ENCODE assay signal across 8 cellular contexts in the genomic region with DNA sequence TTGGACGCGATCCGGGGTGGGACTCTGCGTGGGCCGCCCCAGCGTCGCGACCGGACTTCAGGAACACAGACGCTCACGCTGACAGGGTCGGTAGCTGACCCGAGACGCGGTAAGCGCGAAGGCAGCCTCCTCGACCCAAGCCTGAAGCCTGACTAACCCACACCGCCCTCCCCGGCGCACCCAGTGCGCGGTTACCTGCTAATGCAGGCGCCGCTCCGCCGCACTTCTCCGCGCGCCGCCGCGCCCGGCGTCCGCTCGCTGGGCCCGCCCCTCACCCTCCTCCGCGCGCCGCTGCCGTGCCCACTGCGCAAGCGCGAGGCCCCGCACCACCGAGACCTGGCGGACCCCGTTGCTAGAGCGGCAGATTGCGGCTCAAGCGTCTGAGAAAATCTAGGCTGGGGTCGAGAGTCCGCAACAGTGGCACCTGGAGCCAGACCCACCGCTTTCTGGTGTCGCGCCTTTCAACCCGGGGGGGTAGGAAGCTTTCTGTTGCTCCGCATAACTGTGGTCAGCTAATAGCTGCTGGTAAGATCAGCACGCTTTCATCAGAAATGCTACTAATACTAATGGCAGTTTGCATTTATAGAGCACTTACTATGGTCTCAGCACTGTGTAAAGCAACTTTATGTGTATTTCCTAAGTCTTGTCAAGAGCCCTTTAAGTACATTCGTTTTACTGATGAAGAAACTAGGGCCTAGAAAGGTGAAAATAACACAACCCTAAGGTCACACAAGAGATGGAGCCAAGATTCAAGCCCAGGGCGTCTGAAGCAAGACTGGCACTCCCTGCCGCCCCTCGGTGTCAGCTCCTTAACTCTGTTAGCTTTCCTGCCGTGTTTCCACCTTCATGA. TPM values are rescaled to one million over a fixed set of nuclear protein-coding genes. Genes with fewer than 3 reads are reported as not detected.
DNase-seq lines count a peak whose midpoint lies in the region; ATAC-seq and TF ChIP-seq lines count a peak whose summit lies in the region.

A gene with protein sequence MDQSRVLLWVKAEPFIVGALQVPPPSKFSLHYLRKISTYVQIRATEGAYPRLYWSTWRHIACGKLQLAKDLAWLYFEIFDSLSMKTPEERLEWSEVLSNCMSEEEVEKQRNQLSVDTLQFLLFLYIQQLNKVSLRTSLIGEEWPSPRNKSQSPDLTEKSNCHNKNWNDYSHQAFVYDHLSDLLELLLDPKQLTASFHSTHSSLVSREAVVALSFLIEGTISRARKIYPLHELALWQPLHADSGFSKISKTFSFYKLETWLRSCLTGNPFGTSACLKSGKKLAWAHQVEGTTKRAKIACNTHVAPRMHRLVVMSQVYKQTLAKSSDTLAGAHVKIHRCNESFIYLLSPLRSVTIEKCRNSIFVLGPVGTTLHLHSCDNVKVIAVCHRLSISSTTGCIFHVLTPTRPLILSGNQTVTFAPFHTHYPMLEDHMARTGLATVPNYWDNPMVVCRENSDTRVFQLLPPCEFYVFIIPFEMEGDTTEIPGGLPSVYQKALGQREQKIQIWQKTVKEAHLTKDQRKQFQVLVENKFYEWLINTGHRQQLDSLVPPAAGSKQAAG (minus strand): TSS at position 268 of the 850 bp plus-strand sequence. CDS start 3,010 bp downstream, outside the sequence.

- in situ Hi-C loops in ACHN (cut with HindIII; ENCODE audit: low pct_ligation_motif_present, low pct_unique_long_range_greater_than_20kb, low sequenced_read_pairs) = no loop called here
- in situ Hi-C loops in mammary epithelial cell (cut with MboI; ENCODE audit: low sequenced_read_pairs in 2 of 2) = no loop called here

- ATAC-seq in GM18870 (IDR thresholded peaks at IDR 0.05; ENCODE audit: unreplicated experiment) = peak; percentile 28
- ATAC-seq in HG03108 (IDR thresholded peaks at IDR 0.05; ENCODE audit: unreplicated experiment) = peak; percentile 44

- H2AFZ ChIP-seq in mammary epithelial cell (ENCODE audit: low read depth, low read length) = peak within 1 kb of the TSS; percentile 90

- H3K27ac ChIP-seq in mammary epithelial cell (ENCODE audit: insufficient read depth, low read depth, low read length) (peak within 1 kb of the TSS; percentile 74), iPS-20b (ENCODE audit: low read length) (no peak within 1 kb of the TSS), skin epidermis (peak within 1 kb of the TSS; percentile 63 to 96 (median 91))

- intact Hi-C loops in mammary epithelial cell (cut with micrococcal nuclease) = loop anchor here (1.0 to 5.0 kb wide), 5 partner anchors 42 to 254 kb away; a partner anchor contains a TSS

- peak within 1 kb of the TSS; percentile 81 for H3K4me2 ChIP-seq in mammary epithelial cell (ENCODE audit: insufficient read depth, low read depth, low read length)

- no peaks in the 10 kb centered on the region for H3K36me3 ChIP-seq in mammary epithelial cell (ENCODE audit: insufficient read depth, low read length)
- H3K36me3 ChIP-seq in iPS-20b (ENCODE audit: insufficient read depth, low read depth, low read length) = peaks cover 5% of the 10 kb centered on the region; the same call in 1 of the 2 replicates

- dilution Hi-C loops in mammary epithelial cell (cut with HindIII; ENCODE audit: low sequenced_read_pairs) = loop anchor here (5.0 to 10.0 kb wide), 2 partner anchors 218 to 240 kb away; a partner anchor contains a TSS

- peak; percentile 80 for DNase-seq in ACHN
- DNase-seq in NCI-H2196 (lab: John Stamatoyannopoulos, UW; ENCODE audit: unreplicated experiment) = peak; percentile 98
- DNase-seq in mammary epithelial cell = peak; percentile 90

- BruUV-seq in mammary epithelial cell (replicated peaks; lab: Mats Ljungman, UMichigan) = TSS peak; percentile 51

- CTCF ChIA-PET in mammary epithelial cell (lab: Charles Lee; ENCODE audit: low non-redundant PET) = interaction anchor here (0.8 kb wide), 2 partner anchors 42 to 320 kb away, joined by 3 to 4 read pairs; no protein-coding TSS in a partner anchor

- peak within 1 kb of the TSS; percentile 87 for H3K9ac ChIP-seq in mammary epithelial cell (ENCODE audit: insufficient read depth, low read length)
- H3K9ac ChIP-seq in iPS-20b (ENCODE audit: low read depth, low read length) = peak within 1 kb of the TSS; percentile 93

- peaks cover 25% of the 10 kb centered on the region for H3K4me1 ChIP-seq in mammary epithelial cell (ENCODE audit: insufficient read depth, low read length)
- H3K4me1 ChIP-seq in iPS-20b (ENCODE audit: insufficient read depth, low read length) = peaks cover 7% of the 10 kb centered on the region

- H3K27me3 ChIP-seq in mammary epithelial cell (ENCODE audit: insufficient read depth, low read length) (no peaks in the 10 kb centered on the region), iPS-20b (ENCODE audit: insufficient read depth, low read length) (no peaks in the 10 kb centered on the region)

- 2% methylated on average over 15 of the region's 66 CpGs for WGBS in mammary epithelial cell (ENCODE audit: low coverage, missing lambda C conversion rate)

- no peaks in the 10 kb centered on the region for H4K20me1 ChIP-seq in mammary epithelial cell (ENCODE audit: insufficient read depth, low read length)

- H3K79me2 ChIP-seq in mammary epithelial cell (ENCODE audit: insufficient read depth, low read length) = peaks cover 45% of the 10 kb centered on the region

- H3K9me3 ChIP-seq in mammary epithelial cell (replicated peaks; ENCODE audit: insufficient read depth, low read length) = no peaks in the 10 kb centered on the region
- H3K9me3 ChIP-seq in iPS-20b (ENCODE audit: insufficient read depth, low read depth, low read length) = no peaks in the 10 kb centered on the region

- TF ChIP-seq CTCF in WI38 (IDR thresholded peaks at IDR 0.05; ENCODE audit: low read depth, low read length) (no peak), mammary epithelial cell (conservative IDR thresholded peaks at IDR 0.05 in 1 of 2, IDR thresholded peaks at IDR 0.05 in 1 of 2; ENCODE audit: extremely low read depth in 1 of 2, insufficient read depth in 1 of 2, low read depth in 1 of 2, low read length in 2 of 2) (no peak)

- H3K4me3 ChIP-seq in WI38 (ENCODE audit: low read depth, low read length) (peak within 1 kb of the TSS; percentile 97), mammary epithelial cell (replicated peaks in 1 of 3; ENCODE audit: insufficient read depth in 1 of 3, low read depth in 2 of 3, low read length in 3 of 3) (peak within 1 kb of the TSS; percentile 63 to 97 (median 66)), iPS-20b (ENCODE audit: low read length) (peak within 1 kb of the TSS; percentile 87), skin epidermis (peak within 1 kb of the TSS; percentile 58 to 95 (median 85))

RNA-seq across cellular contexts. Expression of the gene that starts here (rescaled TPM):
- 10 to 100 TPM; 11.5 to 23.7 TPM for total RNA-seq in mammary epithelial cell
- polyA plus RNA-seq in mammary epithelial cell = 12.9 TPM
- 8.3 TPM for polyA minus RNA-seq in mammary epithelial cell
